ENCODE assay signal across 14 cellular contexts in the genomic region with DNA sequence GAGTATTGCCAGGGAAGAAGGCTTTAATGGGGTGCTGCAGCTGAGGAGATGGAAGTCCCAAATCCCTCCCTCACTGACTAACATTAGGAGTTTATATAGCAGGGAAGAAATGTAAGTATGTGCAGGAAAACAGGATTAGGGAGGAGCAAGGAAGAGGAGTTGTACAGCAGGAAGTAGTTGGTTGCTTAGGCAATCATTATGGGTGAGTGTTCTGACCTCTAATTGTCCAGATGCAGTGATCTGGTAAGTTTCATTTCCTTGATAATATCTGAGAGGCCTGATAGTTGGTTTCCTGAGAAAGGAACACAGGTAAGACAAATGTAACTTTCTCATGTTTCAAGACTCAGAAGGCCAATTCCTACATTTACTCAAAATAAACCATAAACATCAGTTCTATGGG.
DNase-seq lines count a peak whose midpoint lies in the region; ATAC-seq and TF ChIP-seq lines count a peak whose summit lies in the region.
"Had no signal": no experiment of that assay in that cellular context is flagged by ENCODE, and none has a peak within 500 bp of the region (broad histone marks: within the 10 kb centered on the region; RNA-seq: fewer than 3 reads in every experiment).

No MANE protein-coding gene starts in this region.

- no peaks in the 10 kb centered on the region for H3K79me2 ChIP-seq in ACC112 (ENCODE audit: control insufficient read depth, insufficient read depth, low read length, unreplicated experiment)
- H3K79me2 ChIP-seq: parathyroid adenoma had no signal

- CTCF ChIA-PET in activated CD8-positive, alpha-beta T cell treated with anti-CD3 and anti-CD28 coated beads for 36 hours (lab: Charles Lee): no interaction called here

- H3K4me3 ChIP-seq in ACC112 (ENCODE audit: low read depth, low read length) (no peak overlapping the region), RWPE2 (ENCODE audit: severe bottlenecking) (no peak overlapping the region), foreskin fibroblast (ENCODE audit: low read depth in 1 of 2, low read length in 2 of 2) (no peak overlapping the region)

- DNase-seq in HT-29 (ENCODE audit: low spot score): peak; percentile 14
- no peak for DNase-seq in RWPE2 (ENCODE audit: low spot score)
- DNase-seq in foreskin fibroblast: peak; percentile 33 to 47
- DNase-seq in activated gamma-delta T cell (lab: John Stamatoyannopoulos, UW): no peak
- DNase-seq in activated CD8-positive, alpha-beta memory T cell treated with anti-CD3 and anti-CD28 coated beads, Interleukin-2, amount 50 U/mL, for 4 hours: no peak
- no peak for DNase-seq in activated CD8-positive, alpha-beta T cell treated with anti-CD3 and anti-CD28 coated beads for 36 hours
- DNase-seq in activated CD4-positive, CD25-positive, alpha-beta regulatory T cell treated with anti-CD3 and anti-CD28 coated beads, Interleukin-2, amount 50 U/mL, for 72 hours: no peak
- DNase-seq: islet precursor cell, NCI-H1417 treated with DMSO at 0.1 percent for 48 hours, NCI-H524, T1000 had no signal

- POLR2A ChIA-PET in activated CD8-positive, alpha-beta T cell treated with anti-CD3 and anti-CD28 coated beads for 36 hours (lab: Charles Lee): no interaction called here

- H2AFZ ChIP-seq in ACC112 (ENCODE audit: low read length, unreplicated experiment): peak overlapping the region; percentile 94
- H2AFZ ChIP-seq: parathyroid adenoma had no signal

- H3K4me1 ChIP-seq in ACC112 (ENCODE audit: control insufficient read depth, insufficient read depth, low read length, unreplicated experiment): peaks cover 7% of the 10 kb centered on the region
- H3K4me1 ChIP-seq in RWPE2 (ENCODE audit: insufficient read depth, poor library complexity, severe bottlenecking): peaks cover 4% of the 10 kb centered on the region
- H3K4me1 ChIP-seq: parathyroid adenoma had no signal

- no peaks in the 10 kb centered on the region for H3K27me3 Mint-ChIP-seq in activated CD8-positive, alpha-beta T cell treated with anti-CD3 and anti-CD28 coated beads for 36 hours

- peak; percentile 57 for ATAC-seq in RWPE2 (ENCODE audit: low read depth)
- ATAC-seq in activated CD8-positive, alpha-beta T cell treated with anti-CD3 and anti-CD28 coated beads for 36 hours: no peak

- no peak overlapping the region for H3K27ac Mint-ChIP-seq in activated CD8-positive, alpha-beta T cell treated with anti-CD3 and anti-CD28 coated beads for 36 hours
- H3K27ac Mint-ChIP-seq: activated T-helper 1 cell treated with anti-CD3 and anti-CD28 coated beads, Interleukin-12 subunit alpha, Interleukin-12 subunit beta, Interleukin-2, Interleukin-4 antibody, amounts not matched to agents 30 ng/mL and 10 ng/mL and 1 ng/mL, durations not matched to agents 14 hours and 24 hours and 36 hours had no signal

- H3K27me3 ChIP-seq in ACC112 (ENCODE audit: insufficient read depth, low read length): no peaks in the 10 kb centered on the region
- no peaks in the 10 kb centered on the region for H3K27me3 ChIP-seq in RWPE2 (ENCODE audit: insufficient read depth, poor library complexity, severe bottlenecking)

- H3K27ac ChIP-seq in ACC112 (ENCODE audit: low read depth, low read length) (no peak overlapping the region), RWPE2 (ENCODE audit: poor library complexity, severe bottlenecking) (no peak overlapping the region)
- H3K27ac ChIP-seq: parathyroid adenoma had no signal

- H3K9me3 ChIP-seq in RWPE2 (ENCODE audit: severe bottlenecking): no peaks in the 10 kb centered on the region

- peaks cover 6% of the 10 kb centered on the region for H3K9me3 Mint-ChIP-seq in activated CD8-positive, alpha-beta T cell treated with anti-CD3 and anti-CD28 coated beads for 36 hours
- H3K9me3 Mint-ChIP-seq: activated T-helper 1 cell treated with anti-CD3 and anti-CD28 coated beads, Interleukin-12 subunit alpha, Interleukin-12 subunit beta, Interleukin-2, Interleukin-4 antibody, amounts not matched to agents 30 ng/mL and 10 ng/mL and 1 ng/mL, durations not matched to agents 14 hours and 24 hours and 36 hours had no signal

- no peaks in the 10 kb centered on the region for H3K4me1 Mint-ChIP-seq in activated CD8-positive, alpha-beta T cell treated with anti-CD3 and anti-CD28 coated beads for 36 hours (ENCODE audit: low read depth)

- TF ChIP-seq CTCF in RWPE2 (IDR thresholded peaks at IDR 0.05; ENCODE audit: poor library complexity, severe bottlenecking) (no peak), foreskin fibroblast (IDR thresholded peaks at IDR 0.05; ENCODE audit: low read depth, low read length) (no peak)
- no peak for TF ChIP-seq CTCF in activated CD8-positive, alpha-beta T cell treated with anti-CD3 and anti-CD28 coated beads for 36 hours (IDR thresholded peaks at IDR 0.05)

- intact Hi-C loops in activated CD8-positive, alpha-beta T cell treated with anti-CD3 and anti-CD28 coated beads for 36 hours (cut with micrococcal nuclease): no loop called here

- no peak overlapping the region for H3K4me3 Mint-ChIP-seq in activated CD8-positive, alpha-beta T cell treated with anti-CD3 and anti-CD28 coated beads for 36 hours
- H3K4me3 Mint-ChIP-seq: activated T-helper 1 cell treated with anti-CD3 and anti-CD28 coated beads, Interleukin-12 subunit alpha, Interleukin-12 subunit beta, Interleukin-2, Interleukin-4 antibody, amounts not matched to agents 30 ng/mL and 10 ng/mL and 1 ng/mL, durations not matched to agents 14 hours and 24 hours and 36 hours had no signal

- no peaks in the 10 kb centered on the region for H3K36me3 Mint-ChIP-seq in activated CD8-positive, alpha-beta T cell treated with anti-CD3 and anti-CD28 coated beads for 36 hours (ENCODE audit: low read depth)

- H3K36me3 ChIP-seq in ACC112 (ENCODE audit: insufficient read depth, low read length) (no peaks in the 10 kb centered on the region), RWPE2 (ENCODE audit: low read depth) (no peaks in the 10 kb centered on the region)

Comparison
In these comparisons a context has a peak if more than half of its experiments do, and no peak if none do; other contexts are left out.
1. DNase-seq: peak in HT-29 (single experiment) and foreskin fibroblast (2 of 2); none in RWPE2 (single experiment), activated gamma-delta T cell (single experiment), activated CD8-positive, alpha-beta memory T cell treated with anti-CD3 and anti-CD28 coated beads, Interleukin-2, amount 50 U/mL, for 4 hours (single experiment), activated CD8-positive, alpha-beta T cell treated with anti-CD3 and anti-CD28 coated beads for 36 hours (single experiment) and activated CD4-positive, CD25-positive, alpha-beta regulatory T cell treated with anti-CD3 and anti-CD28 coated beads, Interleukin-2, amount 50 U/mL, for 72 hours (single experiment).